ENCODE assay signal across 17 cellular contexts in the genomic region with DNA sequence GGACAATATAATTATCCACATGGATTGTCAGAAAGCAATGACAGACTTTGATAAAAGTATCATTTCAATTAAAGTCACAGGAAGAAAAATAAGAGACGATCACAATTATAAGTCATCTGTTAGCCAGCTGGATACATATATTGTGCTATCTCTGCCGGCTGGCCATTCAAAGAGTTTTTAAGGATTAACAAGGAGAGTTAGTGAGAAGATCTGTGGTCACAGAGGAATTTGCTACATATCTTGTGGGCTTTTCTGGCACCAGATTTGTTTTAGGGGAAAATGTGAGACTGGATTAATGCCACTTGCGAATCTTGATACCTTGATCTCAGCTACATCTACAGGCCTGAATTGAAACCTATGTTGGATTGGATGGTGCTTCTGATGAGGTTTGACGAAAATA.
DNase-seq lines count a peak whose midpoint lies in the region; ATAC-seq and TF ChIP-seq lines count a peak whose summit lies in the region.
"Had no signal": no experiment of that assay in that cellular context is flagged by ENCODE, and none has a peak within 500 bp of the region (broad histone marks: within the 10 kb centered on the region; RNA-seq: fewer than 3 reads in every experiment).

No MANE protein-coding gene starts in this region.

- peaks cover 17% of the 10 kb centered on the region for H3K4me1 ChIP-seq in ACC112 (ENCODE audit: control insufficient read depth, insufficient read depth, low read length, unreplicated experiment)
- H3K4me1 ChIP-seq: thyroid gland had no signal

- peak overlapping the region; percentile 9 for H2AFZ ChIP-seq in ACC112 (ENCODE audit: low read length, unreplicated experiment)

- no peaks in the 10 kb centered on the region for H3K36me3 Mint-ChIP-seq in activated naive CD8-positive, alpha-beta T cell treated with anti-CD3 and anti-CD28 coated beads, Interleukin-2, amount 50 U/mL, for 24 hours (ENCODE audit: low read depth)

- H3K4me3 Mint-ChIP-seq in activated naive CD8-positive, alpha-beta T cell treated with anti-CD3 and anti-CD28 coated beads, Interleukin-2, amount 50 U/mL, for 24 hours, result no peak overlapping the region
- H3K4me3 Mint-ChIP-seq: neural crest cell had no signal

- H3K27me3 ChIP-seq in ACC112 (ENCODE audit: insufficient read depth, low read length), result no peaks in the 10 kb centered on the region
- H3K27me3 ChIP-seq: thyroid gland had no signal

- no peaks in the 10 kb centered on the region for H3K79me2 ChIP-seq in ACC112 (ENCODE audit: control insufficient read depth, insufficient read depth, low read length, unreplicated experiment)

- H3K27ac ChIP-seq in ACC112 (ENCODE audit: low read depth, low read length), result no peak overlapping the region
- H3K27ac ChIP-seq: thyroid gland had no signal

- no peaks in the 10 kb centered on the region for H3K36me3 ChIP-seq in ACC112 (ENCODE audit: insufficient read depth, low read length)
- H3K36me3 ChIP-seq: thyroid gland had no signal

- peaks cover 4% of the 10 kb centered on the region for H3K27me3 Mint-ChIP-seq in activated naive CD8-positive, alpha-beta T cell treated with anti-CD3 and anti-CD28 coated beads, Interleukin-2, amount 50 U/mL, for 24 hours

- peaks cover 7% of the 10 kb centered on the region for H3K4me1 Mint-ChIP-seq in activated naive CD8-positive, alpha-beta T cell treated with anti-CD3 and anti-CD28 coated beads, Interleukin-2, amount 50 U/mL, for 24 hours
- H3K4me1 Mint-ChIP-seq: neural crest cell had no signal

- peaks cover 4% of the 10 kb centered on the region for H3K9me3 Mint-ChIP-seq in activated naive CD8-positive, alpha-beta T cell treated with anti-CD3 and anti-CD28 coated beads, Interleukin-2, amount 50 U/mL, for 24 hours

- ATAC-seq in activated naive CD8-positive, alpha-beta T cell treated with anti-CD3 and anti-CD28 coated beads, Interleukin-2, amount 50 U/mL, for 24 hours, result peak; percentile 24
- ATAC-seq in HG02759 (IDR thresholded peaks at IDR 0.05; ENCODE audit: unreplicated experiment), result no peak
- ATAC-seq: sciatic nerve had no signal

- DNase-seq in GM04504 (ENCODE audit: low read depth) (peak; percentile 51), fibroblast of villous mesenchyme (ENCODE audit: low read depth) (peak; percentile 84), CD1c-positive myeloid dendritic cell (ENCODE audit: extremely low spot score) (no peak), NCI-H1092 (lab: John Stamatoyannopoulos, UW) (no peak), T-helper 9 cell (no peak)
- DNase-seq in activated naive CD8-positive, alpha-beta T cell treated with anti-CD3 and anti-CD28 coated beads, Interleukin-2, amount 50 U/mL, for 24 hours, result no peak
- DNase-seq: foreskin melanocyte; Karpas-422; NCI-H510A treated with DMSO at 0.1 percent for 48 hours; stimulated activated CD4-positive, alpha-beta T cell treated with anti-CD3 and anti-CD28 coated beads, Interleukin-4, amount 100 ng/mL, for 24 hours; thyroid gland had no signal

- H3K4me3 ChIP-seq in ACC112 (ENCODE audit: low read depth, low read length) (no peak overlapping the region), fibroblast of villous mesenchyme (ENCODE audit: low read depth, low read length) (no peak overlapping the region)
- H3K4me3 ChIP-seq: lung, thyroid gland had no signal

- H3K27ac Mint-ChIP-seq in activated naive CD8-positive, alpha-beta T cell treated with anti-CD3 and anti-CD28 coated beads, Interleukin-2, amount 50 U/mL, for 24 hours, result peak overlapping the region; percentile 54
- H3K27ac Mint-ChIP-seq: activated T-helper 2 cell treated with anti-CD3 and anti-CD28 coated beads, Interferon-gamma antibody, Interleukin-2, Interleukin-4, amounts not matched to agents 10 μg/mL and 5 μg/mL and 100 μg/mL, durations not matched to agents 14 hours and 24 hours and 36 hours had no signal

- no peak for TF ChIP-seq CTCF in fibroblast of villous mesenchyme (IDR thresholded peaks at IDR 0.05; ENCODE audit: insufficient read depth, low read depth, low read length)

Comparison
In these comparisons a context has a peak if more than half of its experiments do, and no peak if none do; other contexts are left out.
1. DNase-seq: peak in GM04504 (single experiment) and fibroblast of villous mesenchyme (single experiment); none in activated naive CD8-positive, alpha-beta T cell treated with anti-CD3 and anti-CD28 coated beads, Interleukin-2, amount 50 U/mL, for 24 hours (single experiment), CD1c-positive myeloid dendritic cell (single experiment), NCI-H1092 (single experiment) and T-helper 9 cell (single experiment).